8 cellular contexts compared by ENCODE assay signal in genomic region chr5:132437604-132438275, GRCh38. TPM values are rescaled to one million over a fixed set of nuclear protein-coding genes. Genes with fewer than 3 reads are reported as not detected.
DNase-seq lines count a peak whose midpoint lies in the region; ATAC-seq and TF ChIP-seq lines count a peak whose summit lies in the region.

No MANE protein-coding gene starts in this region.

- H3K36me3 Mint-ChIP-seq in activated T-helper 2 cell treated with anti-CD3 and anti-CD28 coated beads, Interferon-gamma antibody, Interleukin-2, Interleukin-4, amounts not matched to agents 10 μg/mL and 5 μg/mL and 100 μg/mL, durations not matched to agents 14 hours and 24 hours and 36 hours (ENCODE audit: low read depth) = peaks cover 49% of the 10 kb centered on the region

- DNase-seq in NOMO-1 (lab: John Stamatoyannopoulos, UW; ENCODE audit: unreplicated experiment in 2 of 2) (peak; percentile 90 to 93), left cardiac atrium (peak; percentile 78), spleen (peak; percentile 93), NCI-H1417 treated with DMSO at 0.1 percent for 48 hours (lab: John Stamatoyannopoulos, UW) (no peak), BE2C (no peak)
- DNase-seq in activated T-helper 2 cell treated with anti-CD3 and anti-CD28 coated beads, Interferon-gamma antibody, Interleukin-2, Interleukin-4, amounts not matched to agents 10 μg/mL and 5 μg/mL and 100 μg/mL, durations not matched to agents 14 hours and 24 hours and 36 hours (ENCODE audit: low spot score) = no peak

- H3K4me1 ChIP-seq in spleen (peaks cover 40 to 100% (median 89%) of the 10 kb centered on the region in 6 donors), BE2C (no peaks in the 10 kb centered on the region)

- peaks cover 0 to 31% (median 4%) of the 10 kb centered on the region in 6 donors for H3K36me3 ChIP-seq in spleen
- H3K36me3 ChIP-seq in BE2C = no peaks in the 10 kb centered on the region

- intact Hi-C loops in activated T-helper 2 cell treated with anti-CD3 and anti-CD28 coated beads, Interferon-gamma antibody, Interleukin-2, Interleukin-4, amounts not matched to agents 10 μg/mL and 5 μg/mL and 100 μg/mL, durations not matched to agents 14 hours and 24 hours and 36 hours (cut with micrococcal nuclease) = loop anchor here (1.0 kb wide), 2 partner anchors 12 to 19 kb away; no protein-coding TSS in a partner anchor
- intact Hi-C loops in left cardiac atrium (cut with DNase I) = loop anchor here in 1 of 2 donors (5.0 kb wide), 1 partner anchor 40 kb away; no protein-coding TSS in a partner anchor
- intact Hi-C loops in spleen (cut with DNase I; ENCODE audit: low total_unique reads) = no loop called here

- H3K27ac ChIP-seq in spleen = peak overlapping the region; percentile 74 to 99 (median 82)

- WGBS in spleen, 5 donors = 6 to 19% (median 12%) methylated on average over 3 of the region's 3 CpGs

- H3K4me3 ChIP-seq in spleen (peak overlapping the region in 1 of 8 donors; percentile 34), BE2C (ENCODE audit: low read depth, low read length) (no peak overlapping the region)

- H3K9me3 ChIP-seq in spleen (no peaks in the 10 kb centered on the region), BE2C (no peaks in the 10 kb centered on the region)

- H3K27me3 ChIP-seq in spleen (replicated peaks in 1 of 7) (no peaks in the 10 kb centered on the region), BE2C (no peaks in the 10 kb centered on the region)

- peak overlapping the region; percentile 17 for H3K4me3 Mint-ChIP-seq in activated T-helper 2 cell treated with anti-CD3 and anti-CD28 coated beads, Interferon-gamma antibody, Interleukin-2, Interleukin-4, amounts not matched to agents 10 μg/mL and 5 μg/mL and 100 μg/mL, durations not matched to agents 14 hours and 24 hours and 36 hours (ENCODE audit: low read depth)

- ATAC-seq in GM18502 (IDR thresholded peaks at IDR 0.05; ENCODE audit: poor library complexity, unreplicated experiment) (peak; percentile 88), HG02610 (IDR thresholded peaks at IDR 0.05; ENCODE audit: unreplicated experiment) (peak; percentile 72), left cardiac atrium (peak; percentile 76 to 82)

- TF ChIP-seq CTCF in spleen (IDR thresholded peaks at IDR 0.05 in 8 of 11, conservative IDR thresholded peaks at IDR 0.05 in 3 of 11) = no peak
- no peak for TF ChIP-seq CTCF in BE2C (IDR thresholded peaks at IDR 0.05; ENCODE audit: low read depth, low read length)

- no peaks in the 10 kb centered on the region for H3K9me3 Mint-ChIP-seq in activated T-helper 2 cell treated with anti-CD3 and anti-CD28 coated beads, Interferon-gamma antibody, Interleukin-2, Interleukin-4, amounts not matched to agents 10 μg/mL and 5 μg/mL and 100 μg/mL, durations not matched to agents 14 hours and 24 hours and 36 hours

- H3K27ac Mint-ChIP-seq in activated T-helper 2 cell treated with anti-CD3 and anti-CD28 coated beads, Interferon-gamma antibody, Interleukin-2, Interleukin-4, amounts not matched to agents 10 μg/mL and 5 μg/mL and 100 μg/mL, durations not matched to agents 14 hours and 24 hours and 36 hours = peak overlapping the region; percentile 78

- no peaks in the 10 kb centered on the region for H3K27me3 Mint-ChIP-seq in activated T-helper 2 cell treated with anti-CD3 and anti-CD28 coated beads, Interferon-gamma antibody, Interleukin-2, Interleukin-4, amounts not matched to agents 10 μg/mL and 5 μg/mL and 100 μg/mL, durations not matched to agents 14 hours and 24 hours and 36 hours (ENCODE audit: low read depth)

- H3K4me1 Mint-ChIP-seq in activated T-helper 2 cell treated with anti-CD3 and anti-CD28 coated beads, Interferon-gamma antibody, Interleukin-2, Interleukin-4, amounts not matched to agents 10 μg/mL and 5 μg/mL and 100 μg/mL, durations not matched to agents 14 hours and 24 hours and 36 hours (ENCODE audit: low read depth) = peaks cover 74% of the 10 kb centered on the region

- no peak for TF ChIP-seq POLR2A in spleen (IDR thresholded peaks at IDR 0.05)

RNA-seq across cellular contexts. Expression of gene IRF1, which starts 52.8 kb away (rescaled TPM):
- 155 TPM in 2 replicates for total RNA-seq in activated T-helper 2 cell treated with anti-CD3 and anti-CD28 coated beads, Interferon-gamma antibody, Interleukin-2, Interleukin-4, amounts not matched to agents 10 μg/mL and 5 μg/mL and 100 μg/mL, durations not matched to agents 14 hours and 24 hours and 36 hours
- total RNA-seq in left cardiac atrium (10 to 100 TPM; 11.8 to 21.4 TPM), spleen (100 to 1,000 TPM; 146 to 307 (median 165) TPM)
- 100 to 1,000 TPM in 1 of 3 donors, 10 to 100 TPM in 2; 57.9 to 113 (median 59.7) TPM for polyA plus RNA-seq in spleen
- polyA plus RNA-seq in BE2C (2012; ENCODE audit: insufficient read depth, insufficient read length, low read depth) = 22.5 TPM

Comparison
In these comparisons a context has a peak if more than half of its experiments do, and no peak if none do; other contexts are left out.
1. DNase-seq: peak in NOMO-1 (2 of 2), left cardiac atrium (single experiment) and spleen (single experiment); none in activated T-helper 2 cell treated with anti-CD3 and anti-CD28 coated beads, Interferon-gamma antibody, Interleukin-2, Interleukin-4, amounts not matched to agents 10 μg/mL and 5 μg/mL and 100 μg/mL, durations not matched to agents 14 hours and 24 hours and 36 hours (single experiment), NCI-H1417 treated with DMSO at 0.1 percent for 48 hours (single experiment) and BE2C (single experiment).
2. Peak in every context shown above with its lines, with median percentiles within 50 percentile points of each other: ATAC-seq.